In the genomic region with DNA sequence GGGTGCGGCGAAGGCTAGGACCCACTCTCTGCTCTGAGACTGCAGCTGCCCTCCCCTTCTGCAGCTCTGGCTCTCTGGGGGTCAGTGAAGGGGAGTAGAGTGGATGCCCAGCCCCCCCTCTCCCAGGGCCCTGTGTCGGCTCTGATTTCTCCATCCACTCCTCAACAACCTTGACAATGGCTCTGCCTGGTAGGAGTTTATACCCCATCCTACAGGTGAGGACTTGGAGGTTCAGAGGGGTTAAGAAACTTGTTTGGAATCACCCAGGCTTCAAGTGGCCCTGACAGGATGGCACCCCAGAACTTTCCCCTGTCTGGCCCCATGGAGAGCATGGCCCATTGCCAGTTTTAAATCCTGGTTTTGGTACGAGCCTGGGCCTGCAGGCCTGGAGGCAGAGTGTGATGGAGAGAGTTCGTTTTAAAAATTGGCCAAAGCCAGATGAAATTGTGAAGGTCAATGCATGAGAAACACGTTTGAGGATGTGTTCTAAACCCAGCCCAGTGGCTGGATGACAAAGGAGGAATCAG, we compare ENCODE assay signal across 18 cellular contexts. TPM values are rescaled to one million over a fixed set of nuclear protein-coding genes. Genes with fewer than 3 reads are reported as not detected.
DNase-seq lines count a peak whose midpoint lies in the region; ATAC-seq and TF ChIP-seq lines count a peak whose summit lies in the region.
"Had no signal": no experiment of that assay in that cellular context is flagged by ENCODE, and none has a peak within 500 bp of the region (broad histone marks: within the 10 kb centered on the region; RNA-seq: fewer than 3 reads in every experiment).

No MANE protein-coding gene starts in this region.

- H3K27me3 Mint-ChIP-seq in T-helper 2 cell treated with Interferon-gamma antibody and Interleukin-4, amounts not matched to agents 5 μg/mL and 100 μg/mL, for 36 hours (ENCODE audit: low read depth), result no peaks in the 10 kb centered on the region
- H3K27me3 Mint-ChIP-seq: CD4-positive, alpha-beta memory T cell; natural killer cell treated with Interleukin-12 subunit alpha and Interleukin-12 subunit beta and Interleukin-15 and Interleukin-18, amount 100 ng/mL, for 72 hours had no signal

- peak overlapping the region; percentile 88 for H3K18ac ChIP-seq in neuronal stem cell (ENCODE audit: low read length)

- no peak overlapping the region for H4K8ac ChIP-seq in neuronal stem cell (ENCODE audit: low read depth, low read length)

- H4K20me1 ChIP-seq in Karpas-422 (ENCODE audit: insufficient read depth, low read depth, low read length), result no peaks in the 10 kb centered on the region

- H3K9ac ChIP-seq in neuronal stem cell (ENCODE audit: low read depth, low read length, poor library complexity) (no peak overlapping the region), Karpas-422 (ENCODE audit: low read length) (no peak overlapping the region)

- H2BK5ac ChIP-seq in neuronal stem cell (ENCODE audit: low read length), result no peak overlapping the region

- H3K27ac ChIP-seq in A673 (ENCODE audit: low read depth, low read length, poor library complexity, severe bottlenecking) (peak overlapping the region; percentile 65), RWPE1 (peak overlapping the region; percentile 86), esophagus (ENCODE audit: low read depth in 2 of 2, low read length in 1 of 2) (peak overlapping the region; percentile 68 to 79), neuronal stem cell (replicated peaks; ENCODE audit: low read length) (no peak overlapping the region), Karpas-422 (ENCODE audit: low read length) (no peak overlapping the region)

- H2BK120ac ChIP-seq in neuronal stem cell (ENCODE audit: low read depth, low read length), result no peak overlapping the region

- no peaks in the 10 kb centered on the region for H3K9me3 ChIP-seq in A673 (ENCODE audit: low read depth, low read length, poor library complexity, severe bottlenecking)
- H3K9me3 ChIP-seq in esophagus (ENCODE audit: control insufficient read depth in 2 of 2, insufficient read depth in 1 of 2, low read depth in 1 of 2, low read length in 1 of 2), result no peaks in the 10 kb centered on the region
- no peaks in the 10 kb centered on the region for H3K9me3 ChIP-seq in neuronal stem cell (replicated peaks in 1 of 2; ENCODE audit: control insufficient read depth in 2 of 2, insufficient read depth in 1 of 2, low read depth in 1 of 2, low read length in 2 of 2)
- H3K9me3 ChIP-seq in Karpas-422 (ENCODE audit: low read length), result no peaks in the 10 kb centered on the region

- no peak overlapping the region for H3K4me3 Mint-ChIP-seq in T-helper 2 cell treated with Interferon-gamma antibody and Interleukin-4, amounts not matched to agents 5 μg/mL and 100 μg/mL, for 36 hours
- H3K4me3 Mint-ChIP-seq: immature natural killer cell; natural killer cell treated with Interleukin-12 subunit alpha and Interleukin-12 subunit beta and Interleukin-15 and Interleukin-18, amount 100 ng/mL, for 72 hours had no signal

- no peaks in the 10 kb centered on the region for H3K4me1 Mint-ChIP-seq in T-helper 2 cell treated with Interferon-gamma antibody and Interleukin-4, amounts not matched to agents 5 μg/mL and 100 μg/mL, for 36 hours (ENCODE audit: low read depth)

- H3K9me3 Mint-ChIP-seq in T-helper 2 cell treated with Interferon-gamma antibody and Interleukin-4, amounts not matched to agents 5 μg/mL and 100 μg/mL, for 36 hours, result no peaks in the 10 kb centered on the region
- H3K9me3 Mint-ChIP-seq: activated T-helper 2 cell treated with anti-CD3 and anti-CD28 coated beads, Interferon-gamma antibody, Interleukin-2, Interleukin-4, amounts not matched to agents 10 μg/mL and 5 μg/mL and 100 μg/mL, durations not matched to agents 14 hours and 24 hours and 36 hours; CD4-positive, alpha-beta memory T cell; immature natural killer cell; natural killer cell treated with Interleukin-12 subunit alpha and Interleukin-12 subunit beta and Interleukin-15 and Interleukin-18, amount 100 ng/mL, for 72 hours had no signal

- H3K79me2 ChIP-seq in Karpas-422 (ENCODE audit: low read length), result no peaks in the 10 kb centered on the region

- CTCF ChIA-PET in A673 (lab: Charles Lee) (no interaction called here), RWPE1 (lab: Yijun Ruan, JAX) (interaction anchor here (1.5 kb wide), 1 partner anchor 42 kb away, joined by 15 read pairs; no protein-coding TSS in a partner anchor)

- no peak for ATAC-seq in GM21360 (IDR thresholded peaks at IDR 0.05; ENCODE audit: unreplicated experiment)

- H3K14ac ChIP-seq in neuronal stem cell (ENCODE audit: low read length), result no peak overlapping the region

- H2BK15ac ChIP-seq in neuronal stem cell (ENCODE audit: low read length), result no peak overlapping the region

- peak overlapping the region; percentile 84 for H2AK5ac ChIP-seq in neuronal stem cell (ENCODE audit: low read depth, low read length)

- no TSS peak for BruUV-seq in A673 (replicated peaks; lab: Mats Ljungman, UMichigan)

- 49 to 55% methylated on average over 6 of the region's 6 CpGs for WGBS in esophagus, 2 donors
- WGBS in neuronal stem cell (ENCODE audit: extremely low coverage in 2 of 2, insufficient read length in 2 of 2, insufficient replicate concordance in 1 of 2), 2 donors, result no CpG with 5 or more reads among the region's 6 CpGs

- H3K27ac Mint-ChIP-seq in T-helper 2 cell treated with Interferon-gamma antibody and Interleukin-4, amounts not matched to agents 5 μg/mL and 100 μg/mL, for 36 hours, result no peak overlapping the region
- H3K27ac Mint-ChIP-seq: activated T-helper 2 cell treated with anti-CD3 and anti-CD28 coated beads, Interferon-gamma antibody, Interleukin-2, Interleukin-4, amounts not matched to agents 10 μg/mL and 5 μg/mL and 100 μg/mL, durations not matched to agents 14 hours and 24 hours and 36 hours; immature natural killer cell had no signal

- H3K9me2 ChIP-seq in Karpas-422 (replicated peaks; ENCODE audit: insufficient read depth, low read length), result no peaks in the 10 kb centered on the region

- no peak overlapping the region for H2BK12ac ChIP-seq in neuronal stem cell (ENCODE audit: low read length)

- H3K27me3 ChIP-seq in A673 (replicated peaks; ENCODE audit: insufficient read depth, low read depth, low read length, poor library complexity), result no peaks in the 10 kb centered on the region
- no peaks in the 10 kb centered on the region for H3K27me3 ChIP-seq in esophagus (ENCODE audit: control insufficient read depth in 1 of 2, insufficient read depth in 2 of 2, low read length in 2 of 2)
- no peaks in the 10 kb centered on the region for H3K27me3 ChIP-seq in neuronal stem cell (ENCODE audit: control insufficient read depth in 3 of 3, insufficient read depth in 3 of 3, low read depth in 1 of 3, low read length in 3 of 3)
- H3K27me3 ChIP-seq in Karpas-422 (ENCODE audit: low read length), result no peaks in the 10 kb centered on the region

- intact Hi-C loops in A673 (cut with micrococcal nuclease; ENCODE audit: unreplicated experiment), result no loop called here

- DNase-seq in A673 (ENCODE audit: low spot score) (no peak), RWPE1 (ENCODE audit: low spot score) (no peak), neuronal stem cell (ENCODE audit: low spot score) (no peak), NOMO-1 (lab: John Stamatoyannopoulos, UW; ENCODE audit: unreplicated experiment in 2 of 2) (no peak), Karpas-422 (no peak)
- DNase-seq in T-helper 2 cell treated with Interferon-gamma antibody and Interleukin-4, amounts not matched to agents 5 μg/mL and 100 μg/mL, for 36 hours (ENCODE audit: low spot score), result no peak
- DNase-seq: activated CD4-positive, alpha-beta T cell treated with anti-CD3 and anti-CD28 coated beads for 1 hour; cortex of kidney; DMS53; immature natural killer cell; NCI-H1436 treated with DMSO at 0.1 percent for 48 hours; SIG-M5; stimulated activated naive CD4-positive, alpha-beta T cell had no signal

- no peak overlapping the region for H3K23ac ChIP-seq in neuronal stem cell (ENCODE audit: low read depth, low read length, poor library complexity)

- H3K4me3 ChIP-seq in A673 (ENCODE audit: low read depth, low read length, poor library complexity, severe bottlenecking) (no peak overlapping the region), esophagus (ENCODE audit: low read depth in 1 of 2, low read length in 2 of 2) (no peak overlapping the region), neuronal stem cell (ENCODE audit: low read length in 2 of 2) (no peak overlapping the region), Karpas-422 (ENCODE audit: low read length) (no peak overlapping the region)

- POLR2A ChIA-PET in A673 (lab: Charles Lee; ENCODE audit: low non-redundant PET) (no interaction called here), RWPE1 (lab: Yijun Ruan, JAX; ENCODE audit: low non-redundant PET) (no interaction called here)

- H3K4me2 ChIP-seq in neuronal stem cell (ENCODE audit: insufficient read depth, low read length, poor library complexity, severe bottlenecking), result no peak overlapping the region
- no peak overlapping the region for H3K4me2 ChIP-seq in Karpas-422 (ENCODE audit: low read depth, low read length, poor library complexity, severe bottlenecking)

- H3K79me1 ChIP-seq in neuronal stem cell (ENCODE audit: low read depth, low read length), result peaks cover 23% of the 10 kb centered on the region

- no peaks in the 10 kb centered on the region for H3K36me3 Mint-ChIP-seq in T-helper 2 cell treated with Interferon-gamma antibody and Interleukin-4, amounts not matched to agents 5 μg/mL and 100 μg/mL, for 36 hours (ENCODE audit: low read depth)
- H3K36me3 Mint-ChIP-seq: CD4-positive, alpha-beta memory T cell; immature natural killer cell; natural killer cell treated with Interleukin-12 subunit alpha and Interleukin-12 subunit beta and Interleukin-15 and Interleukin-18, amount 100 ng/mL, for 72 hours had no signal

- H2AFZ ChIP-seq in neuronal stem cell (ENCODE audit: low read length), result no peak overlapping the region
- H2AFZ ChIP-seq in Karpas-422 (ENCODE audit: low read length), result no peak overlapping the region

- no peak for TF ChIP-seq CTCF in A673 (conservative IDR thresholded peaks at IDR 0.05; ENCODE audit: low read depth, low read length)
- TF ChIP-seq CTCF in RWPE1 (conservative IDR thresholded peaks at IDR 0.05; ENCODE audit: low read depth), result no peak

- H4K91ac ChIP-seq in neuronal stem cell (ENCODE audit: low read depth, low read length, poor library complexity), result no peak overlapping the region

- H3K4me1 ChIP-seq in A673 (ENCODE audit: insufficient read depth, low read length, poor library complexity, severe bottlenecking), result peaks cover 45% of the 10 kb centered on the region
- peaks cover 21 to 43% of the 10 kb centered on the region in 2 donors for H3K4me1 ChIP-seq in esophagus (ENCODE audit: control insufficient read depth in 2 of 2, insufficient read depth in 2 of 2, low read length in 1 of 2)
- H3K4me1 ChIP-seq in neuronal stem cell (ENCODE audit: control insufficient read depth in 2 of 2, insufficient read depth in 1 of 2, low read depth in 1 of 2, low read length in 2 of 2), result peaks cover 25 to 29% of the 10 kb centered on the region in 2 donors
- H3K4me1 ChIP-seq in Karpas-422 (ENCODE audit: low read length), result no peaks in the 10 kb centered on the region

- H3K4ac ChIP-seq in neuronal stem cell (ENCODE audit: low read length), result no peak overlapping the region

- no peaks in the 10 kb centered on the region for H3K36me3 ChIP-seq in A673 (ENCODE audit: insufficient read depth, low read length, poor library complexity, severe bottlenecking)
- H3K36me3 ChIP-seq in esophagus (ENCODE audit: control insufficient read depth in 2 of 2, insufficient read depth in 2 of 2, low read length in 1 of 2), result no peaks in the 10 kb centered on the region
- H3K36me3 ChIP-seq in neuronal stem cell (replicated peaks in 1 of 2; ENCODE audit: control insufficient read depth in 2 of 2, insufficient read depth in 2 of 2, low read length in 2 of 2), result no peaks in the 10 kb centered on the region
- H3K36me3 ChIP-seq in Karpas-422 (ENCODE audit: insufficient read depth, low read length), result no peaks in the 10 kb centered on the region

RNA-seq across cellular contexts. Expression of a gene that starts 22.3 kb away (rescaled TPM):
- total RNA-seq in A673 (2021), result 58.6 and 58.8 TPM in 2 replicates
- 10 to 100 TPM; 12.8 to 16.4 TPM for polyA plus RNA-seq in esophagus
- 36.7 TPM for polyA plus RNA-seq in neuronal stem cell (2013, experiment 1 of 2)
- polyA plus RNA-seq in neuronal stem cell (2013, experiment 2 of 2), result 36.1 TPM
- not detected in 2 replicates for total RNA-seq in Karpas-422 (2014; rRNA removed; shearing (Covaris generic); ENCODE audit: low replicate concordance)
- polyA plus RNA-seq: CD4-positive, alpha-beta memory T cell had no signal

Comparison
In these comparisons a context has a peak if more than half of its experiments do, and no peak if none do; other contexts are left out.
1. H3K27ac ChIP-seq: peak in A673 (single experiment), RWPE1 (single experiment) and esophagus (2 of 2); none in neuronal stem cell (single experiment) and Karpas-422 (single experiment).
2. RNA of a gene that starts 22.3 kb away (total RNA-seq): 58.6 to 58.8 TPM in A673; not detected in Karpas-422; every median in the first group is over 10 times any median in the second.